8 cellular contexts compared by ENCODE assay signal in the genomic region with DNA sequence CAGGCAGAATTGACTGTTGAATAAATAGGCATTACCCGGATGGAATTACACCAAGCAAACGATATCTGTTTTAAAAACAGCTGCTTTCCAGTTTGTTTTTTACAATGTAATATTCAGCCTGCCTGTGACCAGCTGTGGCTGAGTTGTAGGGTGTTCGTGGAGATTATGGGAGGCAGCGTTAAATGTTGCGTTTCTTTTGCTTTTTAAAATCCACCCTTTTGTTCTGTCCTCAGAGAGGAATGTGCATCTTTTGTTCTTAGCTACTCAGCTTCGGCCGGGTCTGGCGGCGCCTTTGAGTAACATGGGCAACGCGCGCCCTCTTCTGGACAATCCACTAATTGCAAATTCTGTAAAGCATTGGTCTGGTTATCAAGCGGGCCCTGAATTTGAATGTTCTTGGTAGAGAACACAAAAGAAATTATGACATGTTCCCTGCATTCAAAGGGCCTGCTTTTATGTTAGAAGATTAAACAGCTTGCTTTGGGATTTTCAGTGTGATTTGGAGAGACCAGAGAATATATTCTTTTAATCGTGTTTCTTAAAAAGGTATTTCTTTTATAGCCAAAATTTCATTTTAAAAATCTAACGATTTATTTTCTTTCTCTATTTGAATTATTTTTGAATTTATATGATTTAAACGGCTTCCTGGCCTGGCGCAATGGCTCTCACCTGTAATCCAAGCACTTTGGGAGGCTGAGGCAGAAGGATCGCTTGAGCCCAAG.
DNase-seq lines count a peak whose midpoint lies in the region; ATAC-seq, FAIRE-seq and TF ChIP-seq lines count a peak whose summit lies in the region.

No MANE protein-coding gene starts in this region.

- peak overlapping the region; percentile 73 for H3K9ac ChIP-seq in astrocyte (ENCODE audit: low read length)

- no peak overlapping the region for H3K27ac Mint-ChIP-seq in astrocyte (ENCODE audit: unreplicated experiment)

- no peaks in the 10 kb centered on the region for H3K9me2 ChIP-seq in hepatocyte (replicated peaks; ENCODE audit: insufficient read depth)

- TF ChIP-seq CTCF in astrocyte (IDR thresholded peaks at IDR 0.05; ENCODE audit: insufficient read depth, low read depth, low read length) (peak; percentile 90), hepatocyte (IDR thresholded peaks at IDR 0.05; ENCODE audit: poor library complexity) (peak; percentile 91), sigmoid colon (IDR thresholded peaks at IDR 0.05) (peak; percentile 32 to 81 (median 74))

- H3K36me3 Mint-ChIP-seq in astrocyte (ENCODE audit: low read depth, unreplicated experiment): peaks cover 4% of the 10 kb centered on the region

- H3K27ac ChIP-seq in astrocyte (ENCODE audit: low read depth, low read length) (no peak overlapping the region), hepatocyte (peak overlapping the region; percentile 64), sigmoid colon (no peak overlapping the region)

- H3K9me3 ChIP-seq in astrocyte (ENCODE audit: insufficient read depth, low read depth, low read length) (no peaks in the 10 kb centered on the region), hepatocyte (ENCODE audit: low read depth) (no peaks in the 10 kb centered on the region), sigmoid colon (no peaks in the 10 kb centered on the region)

- no peaks in the 10 kb centered on the region for H3K4me1 Mint-ChIP-seq in astrocyte (ENCODE audit: low read depth, unreplicated experiment)

- H3K36me3 ChIP-seq in astrocyte (ENCODE audit: insufficient read depth, low read length): no peaks in the 10 kb centered on the region
- H3K36me3 ChIP-seq in hepatocyte (replicated peaks; ENCODE audit: insufficient read depth, low read depth): no peaks in the 10 kb centered on the region
- H3K36me3 ChIP-seq in sigmoid colon: no peaks in the 10 kb centered on the region

- DNase-seq in EH (ENCODE audit: low read depth): peak; percentile 81
- DNase-seq in NCI-H187 treated with DMSO at 0.1 percent for 48 hours (lab: John Stamatoyannopoulos, UW): peak; percentile 41
- DNase-seq in T1000 (lab: John Stamatoyannopoulos, UW): peak; percentile 63
- DNase-seq in astrocyte (ENCODE audit: low read depth): no peak
- peak; percentile 93 for DNase-seq in hepatocyte (ENCODE audit: low spot score)
- peak; percentile 88 for DNase-seq in sigmoid colon

- TF ChIP-seq POLR2A in sigmoid colon (IDR thresholded peaks at IDR 0.05): no peak

- peak overlapping the region; percentile 56 for H3K4me3 ChIP-seq in astrocyte (ENCODE audit: insufficient read depth, low read depth, low read length)
- no peak overlapping the region for H3K4me3 ChIP-seq in hepatocyte
- no peak overlapping the region for H3K4me3 ChIP-seq in sigmoid colon

- no peaks in the 10 kb centered on the region for H3K79me2 ChIP-seq in astrocyte (ENCODE audit: insufficient read depth, low read length)
- H3K79me2 ChIP-seq in hepatocyte: no peaks in the 10 kb centered on the region

- 16% methylated on average over 18 of the region's 18 CpGs for WGBS in hepatocyte (ENCODE audit: low lambda C conversion rate, missing lambda C conversion rate)
- 16 to 23% methylated on average over 18 of the region's 18 CpGs for WGBS in sigmoid colon, 2 donors

- H3K4me2 ChIP-seq in astrocyte (ENCODE audit: low read length) (peak overlapping the region; percentile 86), hepatocyte (peak overlapping the region; percentile 71)

- H3K27me3 Mint-ChIP-seq in astrocyte (ENCODE audit: low read depth, unreplicated experiment): no peaks in the 10 kb centered on the region

- no peaks in the 10 kb centered on the region for H3K9me3 Mint-ChIP-seq in astrocyte (ENCODE audit: unreplicated experiment)

- FAIRE-seq in astrocyte (lab: Jason Lieb, UNC): peak; percentile 23

- no peak for TF ChIP-seq EP300 in sigmoid colon (IDR thresholded peaks at IDR 0.05)

- peak overlapping the region; percentile 3 for H3K4me3 Mint-ChIP-seq in astrocyte (ENCODE audit: unreplicated experiment)

- peak; percentile 77 for ATAC-seq in HG02759 (IDR thresholded peaks at IDR 0.05; ENCODE audit: unreplicated experiment)
- ATAC-seq in GM21515 (IDR thresholded peaks at IDR 0.05; ENCODE audit: unreplicated experiment): no peak

- H4K20me1 ChIP-seq in astrocyte (ENCODE audit: insufficient read depth, low read length) (no peaks in the 10 kb centered on the region), hepatocyte (ENCODE audit: insufficient read depth, poor library complexity, severe bottlenecking) (no peaks in the 10 kb centered on the region)

- intact Hi-C loops in sigmoid colon (cut with DNase I): loop anchor here (1.0 to 10.0 kb wide), 3 partner anchors 45 to 337 kb away; a partner anchor contains a TSS

- H3K27me3 ChIP-seq in astrocyte (ENCODE audit: insufficient read depth, low read length) (no peaks in the 10 kb centered on the region), hepatocyte (no peaks in the 10 kb centered on the region), sigmoid colon (no peaks in the 10 kb centered on the region)

- H2AFZ ChIP-seq in astrocyte (ENCODE audit: low read depth, low read length) (peak overlapping the region; percentile 89), hepatocyte (peak overlapping the region; percentile 51)

- H3K4me1 ChIP-seq in astrocyte (ENCODE audit: insufficient read depth, low read length): peaks cover 4% of the 10 kb centered on the region
- H3K4me1 ChIP-seq in hepatocyte (ENCODE audit: insufficient read depth): peaks cover 4% of the 10 kb centered on the region
- H3K4me1 ChIP-seq in sigmoid colon: peaks cover 0 to 9% (median 1%) of the 10 kb centered on the region in 4 donors
